In genomic region chrX:43733699-43734098, GRCh38 we compare ENCODE assay signal across 8 cellular contexts.
"Had no signal": no experiment of that assay in that cellular context is flagged by ENCODE, and none has a peak within 500 bp of the region (broad histone marks: within the 10 kb centered on the region; RNA-seq: fewer than 3 reads in every experiment).

No MANE protein-coding gene starts in this region.

- H3K4me1 ChIP-seq: HAP-1 had no signal

- ATAC-seq: HCT116, HepG2 had no signal

- H3K4me3 ChIP-seq: GM23248, HAP-1 had no signal

- H3K9ac ChIP-seq: GM23248 had no signal

- H3K36me3 ChIP-seq: HAP-1 had no signal

- H3K27ac ChIP-seq: GM23248, HL-60 had no signal

- H3K9me3 ChIP-seq: HAP-1 had no signal

- DNase-seq: GM23248, GOT3, H7, HFFc6 had no signal
